In the genomic region with DNA sequence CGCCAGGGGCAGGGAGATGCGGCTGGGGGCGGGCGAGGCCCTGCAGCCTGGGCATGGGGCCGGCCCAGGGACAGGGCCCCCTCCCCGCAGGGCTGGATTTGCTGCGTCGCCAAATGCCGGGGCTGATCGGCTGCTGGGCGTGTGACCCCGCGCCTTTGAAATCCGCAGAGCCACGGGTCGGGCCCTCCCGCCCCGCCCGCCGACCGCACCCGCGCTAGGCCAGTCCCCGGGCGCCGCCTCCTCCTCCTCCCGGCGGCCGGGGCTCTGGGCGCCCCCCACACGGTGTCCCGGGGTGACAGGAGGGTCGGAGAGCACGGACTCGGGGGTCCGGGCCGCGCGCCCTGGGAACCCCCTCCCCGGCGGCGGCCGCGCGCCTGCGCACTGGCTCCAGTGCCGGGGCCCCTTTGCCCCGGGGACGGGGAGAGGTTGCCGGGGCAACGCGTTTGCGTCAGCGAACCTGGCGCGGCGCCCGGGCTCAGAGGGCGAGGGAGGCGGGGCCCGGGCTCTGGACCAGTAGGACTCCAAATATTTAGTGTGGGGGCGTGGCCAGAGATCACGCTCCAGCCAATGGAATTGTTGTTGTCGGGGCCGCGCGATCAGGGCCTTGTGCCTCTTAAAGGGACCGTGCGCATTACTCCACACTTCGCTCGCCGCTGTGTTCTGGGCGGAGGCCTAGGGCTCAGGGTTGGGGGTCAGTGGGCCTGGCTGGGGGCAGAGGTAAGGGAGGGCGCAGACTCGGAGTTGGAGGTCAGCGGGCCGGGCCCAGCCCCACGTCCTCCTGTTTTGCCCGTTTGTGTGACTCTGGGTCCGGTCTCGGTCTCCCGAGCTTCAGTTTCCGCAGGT, we compare ENCODE assay signal across 8 cellular contexts. TPM values are rescaled to one million over a fixed set of nuclear protein-coding genes. Genes with fewer than 3 reads are reported as not detected.
DNase-seq lines count a peak whose midpoint lies in the region; ATAC-seq, FAIRE-seq and TF ChIP-seq lines count a peak whose summit lies in the region.

No MANE protein-coding gene starts in this region.

- 0 to 2% (median 0%) methylated on average over 38 to 83 of the region's 83 CpGs; no CpG with 5 or more reads in 1 of the 4 donors for WGBS in adrenal gland, 4 donors
- 0 to 1% methylated on average over 67 to 83 of the region's 83 CpGs for WGBS in heart right ventricle, 2 donors
- WGBS in upper lobe of left lung, 2 donors: 0 to 1% methylated on average over 3 to 32 of the region's 83 CpGs

- FAIRE-seq in GM12892 (lab: Jason Lieb, UNC): peak; percentile 99

- H3K27me3 ChIP-seq in adrenal gland: no peaks in the 10 kb centered on the region
- no peaks in the 10 kb centered on the region for H3K27me3 ChIP-seq in heart right ventricle
- no peaks in the 10 kb centered on the region for H3K27me3 ChIP-seq in upper lobe of left lung

- DNase-seq in GM12892 (ENCODE audit: insufficient read length) (peak; percentile 98), NCI-H1436 treated with DMSO at 0.1 percent for 48 hours (lab: John Stamatoyannopoulos, UW) (peak; percentile 94), T follicular helper cell (ENCODE audit: low read depth) (peak; percentile 99), adrenal gland (peak; percentile 99 to 100 (median 100)), heart right ventricle (peak; percentile 99), posterior cingulate gyrus (peak; percentile 97 to 100 (median 98)), upper lobe of left lung (peak; percentile 99 to 100)

- intact Hi-C loops in adrenal gland (cut with DNase I): no loop called here
- intact Hi-C loops in heart right ventricle (cut with DNase I): loop anchor here in 2 of 10 donors (10.0 kb wide), 2 partner anchors 137 to 197 kb away; a partner anchor contains a TSS
- intact Hi-C loops in posterior cingulate gyrus (cut with DNase I): no loop called here

- TF ChIP-seq POLR2A in GM12892 (IDR thresholded peaks at IDR 0.05; ENCODE audit: low read depth, low read length) (peak; percentile 71), adrenal gland (IDR thresholded peaks at IDR 0.05) (peak; percentile 80 to 91), upper lobe of left lung (IDR thresholded peaks at IDR 0.05) (peak in 3 of 4 donors; percentile 71 to 97 (median 93))

- H3K27ac ChIP-seq in adrenal gland (peak overlapping the region; percentile 86 to 100 (median 98)), heart right ventricle (peak overlapping the region; percentile 97 to 100 (median 100)), upper lobe of left lung (peak overlapping the region; percentile 97 to 100 (median 100))

- peak; percentile 79 for ATAC-seq in HG02840 (IDR thresholded peaks at IDR 0.05; ENCODE audit: low FRiP score, unreplicated experiment)
- ATAC-seq in heart right ventricle: peak; percentile 84 to 94 (median 88)
- peak; percentile 92 to 94 for ATAC-seq in upper lobe of left lung (ENCODE audit: low FRiP score in 2 of 2)

- peak overlapping the region in 2 of 4 donors; percentile 33 to 67 for H3K4me3 ChIP-seq in adrenal gland
- H3K4me3 ChIP-seq in heart right ventricle: peak overlapping the region; percentile 37 to 92 (median 64)
- H3K4me3 ChIP-seq in upper lobe of left lung: peak overlapping the region; percentile 52 to 70 (median 66)

- TF ChIP-seq EP300 in upper lobe of left lung (IDR thresholded peaks at IDR 0.05): peak in 1 of 4 donors; percentile 63

- H3K36me3 ChIP-seq in adrenal gland (replicated peaks in 1 of 2): no peaks in the 10 kb centered on the region
- H3K36me3 ChIP-seq in heart right ventricle: no peaks in the 10 kb centered on the region
- no peaks in the 10 kb centered on the region for H3K36me3 ChIP-seq in upper lobe of left lung

- TF ChIP-seq CTCF in adrenal gland (IDR thresholded peaks at IDR 0.05) (no peak), heart right ventricle (IDR thresholded peaks at IDR 0.05) (no peak), upper lobe of left lung (IDR thresholded peaks at IDR 0.05) (peak in 1 of 6 experiments; percentile 6)

- H3K4me1 ChIP-seq in adrenal gland (replicated peaks in 1 of 2): peaks cover 46 to 56% of the 10 kb centered on the region in 2 donors
- H3K4me1 ChIP-seq in heart right ventricle: peaks cover 26 to 79% (median 55%) of the 10 kb centered on the region in 9 donors
- H3K4me1 ChIP-seq in upper lobe of left lung: peaks cover 47 to 68% (median 49%) of the 10 kb centered on the region in 4 donors

- no peaks in the 10 kb centered on the region for H3K9me3 ChIP-seq in adrenal gland (replicated peaks in 1 of 3)
- H3K9me3 ChIP-seq in heart right ventricle: no peaks in the 10 kb centered on the region
- H3K9me3 ChIP-seq in upper lobe of left lung: no peaks in the 10 kb centered on the region

RNA-seq across cellular contexts. Expression of a gene that starts 10.3 kb away (rescaled TPM):
- 245 TPM for polyA plus RNA-seq in GM12892 (2012; ENCODE audit: missing spikeins)
- total RNA-seq in adrenal gland: 100 to 1,000 TPM; 106 to 440 (median 171) TPM
- polyA plus RNA-seq in adrenal gland: 100 to 1,000 TPM in 2 of 3 donors, 10 to 100 TPM in 1; 30.4 to 238 (median 140) TPM
- total RNA-seq in heart right ventricle: 100 to 1,000 TPM; 107 to 260 (median 144) TPM
- polyA plus RNA-seq in heart right ventricle: 100 to 1,000 TPM; 144 to 189 TPM
- total RNA-seq in upper lobe of left lung: 100 to 1,000 TPM; 200 to 397 (median 264) TPM

RNA-seq across cellular contexts. Expression of a gene that starts 34.8 kb away (rescaled TPM):
- polyA plus RNA-seq in GM12892 (2012; ENCODE audit: missing spikeins): 113 TPM
- total RNA-seq in adrenal gland (10 to 100 TPM; 25.5 to 54.0 (median 45.2) TPM), heart right ventricle (10 to 100 TPM; 10.0 to 30.5 (median 16.2) TPM), upper lobe of left lung (100 to 1,000 TPM in 1 of 6 donors, 10 to 100 TPM in 5; 35.4 to 107 (median 60.7) TPM)
- polyA plus RNA-seq in adrenal gland (10 to 100 TPM; 13.6 to 22.4 (median 16.0) TPM), heart right ventricle (10 to 100 TPM in 1 of 2 donors, 1 to 10 TPM in 1; 8.9 to 12.8 TPM)

RNA-seq across cellular contexts. Expression of a gene that starts 35.4 kb away (rescaled TPM):
- 43.2 TPM for polyA plus RNA-seq in GM12892 (2012; ENCODE audit: missing spikeins)
- total RNA-seq in adrenal gland (1 to 10 TPM in 6 of 8 donors, under 1 TPM in 2; 0.69 to 8.7 (median 2.1) TPM), heart right ventricle (1 to 10 TPM; 1.2 to 6.5 (median 2.2) TPM), upper lobe of left lung (10 to 100 TPM in 2 of 6 donors, 1 to 10 TPM in 3, under 1 TPM in 1; 0.59 to 61.8 (median 6.4) TPM)
- polyA plus RNA-seq in adrenal gland (10 to 100 TPM in 2 of 3 donors, 1 to 10 TPM in 1; 2.6 to 24.6 (median 17.4) TPM), heart right ventricle (10 to 100 TPM in 1 of 2 donors, 1 to 10 TPM in 1; 8.6 to 13.1 TPM)

RNA-seq across cellular contexts. Expression of a gene that starts 45.8 kb away (rescaled TPM):
- 29.0 TPM for polyA plus RNA-seq in GM12892 (2012; ENCODE audit: missing spikeins)
- total RNA-seq in adrenal gland (100 to 1,000 TPM in 1 of 8 donors, 10 to 100 TPM in 7; 55.0 to 122 (median 82.4) TPM), heart right ventricle (10 to 100 TPM; 45.1 to 70.4 (median 56.6) TPM), upper lobe of left lung (10 to 100 TPM; 49.0 to 87.3 (median 69.8) TPM)
- polyA plus RNA-seq in adrenal gland (10 to 100 TPM; 11.8 to 87.5 (median 57.7) TPM), heart right ventricle (10 to 100 TPM; 42.8 to 55.2 TPM)
